In the genomic region with DNA sequence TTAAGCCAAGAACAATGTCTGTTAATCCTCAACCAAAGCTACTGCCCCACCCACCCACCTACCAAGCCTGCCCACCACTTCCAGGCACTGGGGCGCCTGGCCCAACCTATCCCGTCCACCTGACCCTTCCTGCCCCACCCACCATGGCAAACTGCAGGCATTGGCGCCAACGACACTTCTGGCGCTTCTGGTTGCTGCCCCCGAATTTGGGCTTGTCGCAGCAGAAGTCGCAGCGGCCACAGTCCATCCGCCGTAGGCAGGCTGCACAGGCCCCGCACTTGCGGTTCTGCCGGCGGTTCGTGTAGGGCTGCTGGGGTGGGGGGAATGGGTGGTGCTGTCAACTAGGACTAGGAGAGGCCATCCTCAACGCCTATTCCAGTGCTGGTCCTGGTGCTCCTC, we compare ENCODE assay signal across 19 cellular contexts. TPM values are rescaled to one million over a fixed set of nuclear protein-coding genes. Genes with fewer than 3 reads are reported as not detected.
DNase-seq lines count a peak whose midpoint lies in the region; ATAC-seq and TF ChIP-seq lines count a peak whose summit lies in the region.
"Had no signal": no experiment of that assay in that cellular context is flagged by ENCODE, and none has a peak within 500 bp of the region (broad histone marks: within the 10 kb centered on the region; RNA-seq: fewer than 3 reads in every experiment).

No MANE protein-coding gene starts in this region.

- peaks cover 13% of the 10 kb centered on the region for H3K4me1 Mint-ChIP-seq in activated CD4-positive, alpha-beta T cell treated with anti-CD3 and anti-CD28 coated beads, Interleukin-2, amount 10 ng/mL, durations not matched to agents 24 days and 14 days
- H3K4me1 Mint-ChIP-seq in osteocyte (ENCODE audit: unreplicated experiment), result peaks cover under 1% of the 10 kb centered on the region
- H3K4me1 Mint-ChIP-seq: H9 had no signal

- peaks cover 46% of the 10 kb centered on the region for H3K36me3 ChIP-seq in H7 (replicated peaks; ENCODE audit: control insufficient read depth, insufficient read depth, low read length)

- H3K4me3 Mint-ChIP-seq in activated CD4-positive, alpha-beta T cell treated with anti-CD3 and anti-CD28 coated beads, Interleukin-2, amount 10 ng/mL, durations not matched to agents 24 days and 14 days, result no peak overlapping the region
- H3K4me3 Mint-ChIP-seq in osteocyte (ENCODE audit: unreplicated experiment), result no peak overlapping the region
- H3K4me3 Mint-ChIP-seq: B cell; CD8-positive, alpha-beta T cell; H9 had no signal

- no peaks in the 10 kb centered on the region for H3K9me3 Mint-ChIP-seq in activated CD4-positive, alpha-beta T cell treated with anti-CD3 and anti-CD28 coated beads, Interleukin-2, amount 10 ng/mL, durations not matched to agents 24 days and 14 days
- H3K9me3 Mint-ChIP-seq in osteocyte (ENCODE audit: unreplicated experiment), result no peaks in the 10 kb centered on the region
- H3K9me3 Mint-ChIP-seq: CD4-positive, CD25-positive, alpha-beta regulatory T cell; CD8-positive, alpha-beta T cell; H9 had no signal

- H3K27ac ChIP-seq in epithelial cell of prostate, result peak overlapping the region; percentile 96
- H3K27ac ChIP-seq: 22Rv1, BLaER1, C4-2B had no signal

- H3K27me3 ChIP-seq in H7 (ENCODE audit: control insufficient read depth, insufficient read depth, low read length), result no peaks in the 10 kb centered on the region
- H3K27me3 ChIP-seq: BLaER1 had no signal

- H3K27ac Mint-ChIP-seq in activated CD4-positive, alpha-beta T cell treated with anti-CD3 and anti-CD28 coated beads, Interleukin-2, amount 10 ng/mL, durations not matched to agents 24 days and 14 days, result peak overlapping the region; percentile 47
- H3K27ac Mint-ChIP-seq in osteocyte (ENCODE audit: unreplicated experiment), result no peak overlapping the region
- H3K27ac Mint-ChIP-seq: B cell; CD4-positive, CD25-positive, alpha-beta regulatory T cell; CD8-positive, alpha-beta T cell; H9 had no signal

- intact Hi-C loops in activated CD4-positive, alpha-beta T cell treated with anti-CD3 and anti-CD28 coated beads, Interleukin-2, amount 10 ng/mL, durations not matched to agents 24 days and 14 days (cut with micrococcal nuclease), result no loop called here

- no peak for TF ChIP-seq CTCF in osteocyte (IDR thresholded peaks at IDR 0.05)

- H3K27me3 Mint-ChIP-seq in activated CD4-positive, alpha-beta T cell treated with anti-CD3 and anti-CD28 coated beads, Interleukin-2, amount 10 ng/mL, durations not matched to agents 24 days and 14 days, result no peaks in the 10 kb centered on the region
- H3K27me3 Mint-ChIP-seq in osteocyte (ENCODE audit: unreplicated experiment), result no peaks in the 10 kb centered on the region
- H3K27me3 Mint-ChIP-seq: B cell; CD4-positive, CD25-positive, alpha-beta regulatory T cell had no signal

- no peak for ATAC-seq in HG03095 (IDR thresholded peaks at IDR 0.05; ENCODE audit: unreplicated experiment)
- ATAC-seq: CD8-positive, alpha-beta T cell; HCT116 had no signal

- peaks cover 72% of the 10 kb centered on the region for H3K36me3 Mint-ChIP-seq in activated CD4-positive, alpha-beta T cell treated with anti-CD3 and anti-CD28 coated beads, Interleukin-2, amount 10 ng/mL, durations not matched to agents 24 days and 14 days (ENCODE audit: low read depth)
- peaks cover 71% of the 10 kb centered on the region for H3K36me3 Mint-ChIP-seq in osteocyte (ENCODE audit: unreplicated experiment)

- peak; percentile 54 for DNase-seq in activated CD4-positive, alpha-beta T cell treated with anti-CD3 and anti-CD28 coated beads, Interleukin-2, amount 10 ng/mL, durations not matched to agents 24 days and 14 days
- DNase-seq in activated CD4-positive, alpha-beta T cell treated with anti-CD3 and anti-CD28 coated beads for 4 hours, result no peak
- peak; percentile 26 for DNase-seq in H7
- DNase-seq in epithelial cell of prostate (ENCODE audit: low read depth, low spot score), result no peak
- DNase-seq in osteocyte (ENCODE audit: extremely low spot score, unreplicated experiment), result peak; percentile 80
- no peak for DNase-seq in NCI-H345 treated with DMSO at 0.1 percent for 48 hours (lab: John Stamatoyannopoulos, UW; ENCODE audit: unreplicated experiment)
- no peak for DNase-seq in SIG-M5 treated with dmso at 0.1 percent for 504 hours (lab: John Stamatoyannopoulos, UW; ENCODE audit: unreplicated experiment)
- DNase-seq: Caco-2; CD4-positive, CD25-positive, alpha-beta regulatory T cell; CD8-positive, alpha-beta T cell; DMS153; DND-41; H9 had no signal

- H3K4me3 ChIP-seq in H7 (ENCODE audit: insufficient read depth, low read depth, low read length), result no peak overlapping the region
- H3K4me3 ChIP-seq: BLaER1 had no signal

RNA-seq across cellular contexts. Expression of gene MBD1, which starts 7.3 kb away (rescaled TPM):
- 91.7 and 93.3 TPM in 2 replicates for total RNA-seq in activated CD4-positive, alpha-beta T cell treated with anti-CD3 and anti-CD28 coated beads, Interleukin-2, amount 10 ng/mL, durations not matched to agents 24 days and 14 days
- total RNA-seq in H7 (2014; rRNA removed; shearing (Covaris generic)), result 57.6 and 58.3 TPM in 2 replicates
- 69.9 and 74.2 TPM in 2 replicates for total RNA-seq in osteocyte

RNA-seq across cellular contexts. Expression of gene CFAP53, which starts 7.7 kb away (rescaled TPM):
- 0.38 and 0.63 TPM in 2 replicates for total RNA-seq in activated CD4-positive, alpha-beta T cell treated with anti-CD3 and anti-CD28 coated beads, Interleukin-2, amount 10 ng/mL, durations not matched to agents 24 days and 14 days
- 0.33 TPM in 1 of 2 replicates, not detected in the other for total RNA-seq in H7 (2014; rRNA removed; shearing (Covaris generic))
- 0.39 and 0.78 TPM in 2 replicates for total RNA-seq in osteocyte
- total RNA-seq: Caco-2 had no signal

RNA-seq across cellular contexts. Expression of gene CXXC1, which starts 13.4 kb away (rescaled TPM):
- 102 and 105 TPM in 2 replicates for total RNA-seq in activated CD4-positive, alpha-beta T cell treated with anti-CD3 and anti-CD28 coated beads, Interleukin-2, amount 10 ng/mL, durations not matched to agents 24 days and 14 days
- total RNA-seq in H7 (2014; rRNA removed; shearing (Covaris generic)), result 55.1 and 59.3 TPM in 2 replicates
- 70.2 and 82.2 TPM in 2 replicates for total RNA-seq in osteocyte

Comparison
In these comparisons a context has a peak if more than half of its experiments do, and no peak if none do; other contexts are left out.
1. DNase-seq: peak in activated CD4-positive, alpha-beta T cell treated with anti-CD3 and anti-CD28 coated beads, Interleukin-2, amount 10 ng/mL, durations not matched to agents 24 days and 14 days (single experiment), H7 (single experiment) and osteocyte (single experiment); none in activated CD4-positive, alpha-beta T cell treated with anti-CD3 and anti-CD28 coated beads for 4 hours (0 of 2), epithelial cell of prostate (single experiment), NCI-H345 treated with DMSO at 0.1 percent for 48 hours (single experiment) and SIG-M5 treated with dmso at 0.1 percent for 504 hours (single experiment).